8 cellular contexts compared by ENCODE assay signal in the genomic region with DNA sequence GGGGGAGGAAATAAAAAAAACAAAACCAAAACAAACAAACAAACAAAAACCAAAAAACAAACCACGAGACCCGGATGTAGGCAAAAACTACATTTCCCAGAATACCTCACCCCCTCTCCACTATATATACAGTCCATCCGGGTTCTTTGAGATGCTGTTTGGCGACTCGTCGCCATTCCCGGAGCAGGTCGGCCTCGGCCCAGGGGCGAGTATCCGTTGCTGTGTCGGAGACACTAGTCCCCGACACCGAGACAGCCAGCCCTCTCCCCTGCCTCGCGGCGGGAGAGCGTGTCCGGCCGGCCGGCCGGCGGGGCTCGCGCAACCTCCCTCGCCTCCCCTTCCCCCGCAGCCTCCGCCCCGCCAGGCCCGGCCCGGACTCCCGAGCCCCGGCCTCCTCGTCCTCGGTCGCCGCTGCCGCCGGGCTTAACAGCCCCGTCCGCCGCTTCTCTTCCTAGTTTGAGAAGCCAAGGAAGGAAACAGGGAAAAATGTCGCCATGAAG. TPM values are rescaled to one million over a fixed set of nuclear protein-coding genes. Genes with fewer than 3 reads are reported as not detected.
A peak's percentile ranks its signal among the peaks of the same experiment; 100 is the strongest.
DNase-seq lines count a peak whose midpoint lies in the region; ATAC-seq, FAIRE-seq and TF ChIP-seq lines count a peak whose summit lies in the region.

Gene RNF10, plus strand, starts transcription at position 154 of the 500 bp plus-strand sequence. CDS start 456 bp downstream, outside the sequence.

- 0% methylated on average over 15 of the region's 43 CpGs; no CpG with 5 or more reads in 1 of the 2 experiments for WGBS in H1 (ENCODE audit: extremely low coverage in 1 of 2, insufficient coverage in 1 of 2, insufficient read length in 1 of 2, insufficient replicate concordance in 2 of 2, low coverage in 1 of 2, low lambda C conversion rate in 2 of 2, missing lambda C conversion rate in 1 of 2), 2 experiments

- no peak within 1 kb of the TSS for H2BK20ac ChIP-seq in H1 (ENCODE audit: low read length)

- peak within 1 kb of the TSS; percentile 96 for H4K8ac ChIP-seq in H1 (ENCODE audit: extremely low read depth, insufficient read depth, low read length)

- no peak within 1 kb of the TSS for H4K91ac ChIP-seq in H1 (replicated peaks; ENCODE audit: insufficient read length, low read length)

- peak within 1 kb of the TSS; percentile 66; the same call in 1 of the 2 replicates for H3K27ac ChIP-seq in H1 (ENCODE audit: low read depth, low read length)

- H2BK5ac ChIP-seq in H1 (ENCODE audit: low read depth, low read length) = 0 out of 2 replicates have a peak within 1 kb of the TSS, but pooled peaks have one; percentile 20

- H3K36me3 ChIP-seq in H1 (ENCODE audit: control insufficient read depth in 2 of 4, insufficient read depth in 4 of 4, low read length in 3 of 4) = peaks cover 0 to 14% (median under 1%) of the 10 kb centered on the region in 4 experiments; a peak in 1 of 8 replicates

- H2AK5ac ChIP-seq in H1 (ENCODE audit: low read depth, low read length) = no peak within 1 kb of the TSS

- TF ChIP-seq RAD21 in H1 (IDR thresholded peaks at IDR 0.05 in 1 of 2, conservative IDR thresholded peaks at IDR 0.05 in 1 of 2; ENCODE audit: low read depth in 2 of 2, low read length in 2 of 2) = no peak

- TF ChIP-seq EP300 in H1 (IDR thresholded peaks at IDR 0.05; ENCODE audit: borderline replicate concordance in 1 of 2, low read depth in 2 of 2, low read length in 2 of 2) = no peak

- H3K27me3 ChIP-seq in H1 (replicated peaks in 1 of 4; ENCODE audit: control insufficient read depth in 3 of 4, extremely low read depth in 1 of 4, insufficient read depth in 3 of 4, low read length in 3 of 4) = no peaks in the 10 kb centered on the region

- POLR2A ChIA-PET in H1 (lab: Charles Lee; ENCODE audit: partially characterized antibody) = interaction anchor here (0.9 to 7.2 kb wide), 6 partner anchors 38 to 334 kb away, joined by 3 to 78 read pairs (median 4); partner anchors contain the start of genes DYNLL1, POP5 and RPLP0

- peaks cover 22 to 47% of the 10 kb centered on the region in 2 experiments for H3K79me2 ChIP-seq in H1 (ENCODE audit: control insufficient read depth in 1 of 2, insufficient read depth in 2 of 2, low read length in 2 of 2)

- H3K56ac ChIP-seq in H1 (replicated peaks; ENCODE audit: insufficient read length, low read depth, low read length) = peak within 1 kb of the TSS; percentile 56

- no peak for TF ChIP-seq CTCF in H1 (IDR thresholded peaks at IDR 0.05; ENCODE audit: control extremely low read depth in 1 of 3, insufficient read depth in 1 of 3, low read depth in 1 of 3, low read length in 3 of 3)

- CTCF ChIA-PET in H1 (lab: Charles Lee; ENCODE audit: partially characterized antibody) = interaction anchor here (1.4 kb wide), 1 partner anchor 49 kb away, joined by 4 read pairs; no protein-coding TSS in a partner anchor

- H2AFZ ChIP-seq in H1 (ENCODE audit: low read length) = no peak within 1 kb of the TSS; the same call in 1 of the 2 replicates

- no peak within 1 kb of the TSS for H2BK15ac ChIP-seq in H1 (ENCODE audit: low read length)

- peak within 1 kb of the TSS; percentile 73 to 93 (median 88) for H3K9ac ChIP-seq in H1 (replicated peaks in 1 of 4; ENCODE audit: extremely low read depth in 1 of 4, low read depth in 3 of 4, low read length in 3 of 4)

- DNase-seq in CD1c-positive myeloid dendritic cell (ENCODE audit: extremely low spot score) (peak; percentile 96), HT-29 (ENCODE audit: low spot score) (peak; percentile 88), NOMO-1 (lab: John Stamatoyannopoulos, UW; ENCODE audit: unreplicated experiment in 2 of 2) (peak; percentile 64 to 86), H1 (ENCODE audit: low read depth in 1 of 2, low spot score in 2 of 2) (peak; percentile 43 to 80), lung microvascular endothelial cell (ENCODE audit: low read depth in 2 of 2) (peak; percentile 90 to 91)
- DNase-seq in activated CD8-positive, alpha-beta memory T cell treated with anti-CD3 and anti-CD28 coated beads for 4 hours (ENCODE audit: low read depth in 2 of 2) = peak; percentile 36 to 51
- peak in 2 of 3 experiments; percentile 43 to 53 for DNase-seq in stimulated activated CD4-positive, alpha-beta T cell treated with anti-CD3 and anti-CD28 coated beads, TNF-alpha, amount 100 ng/mL, for 4 hours (ENCODE audit: low read depth in 3 of 3)

- H3K4me2 ChIP-seq in H1 (ENCODE audit: insufficient read depth in 1 of 2, low read depth in 2 of 2, low read length in 2 of 2) = peak within 1 kb of the TSS; percentile 73 to 91

- peak within 1 kb of the TSS; percentile 86 to 99 (median 93) for H3K4me3 ChIP-seq in H1 (ENCODE audit: extremely low read depth in 1 of 4, insufficient read depth in 2 of 4, low read depth in 3 of 4, low read length in 4 of 4)

- H3K4ac ChIP-seq in H1 (replicated peaks; ENCODE audit: insufficient read length, low read depth, low read length) = no peak within 1 kb of the TSS

- H2BK120ac ChIP-seq in H1 (replicated peaks; ENCODE audit: low read depth, low read length) = no peak within 1 kb of the TSS

- no peak for FAIRE-seq in H1 (lab: Jason Lieb, UNC)

- peaks cover 3% of the 10 kb centered on the region for H3K23me2 ChIP-seq in H1 (ENCODE audit: low read depth, low read length)

- no peak within 1 kb of the TSS for H2BK12ac ChIP-seq in H1 (ENCODE audit: low read depth, low read length)

- no peak within 1 kb of the TSS for H3K14ac ChIP-seq in H1 (ENCODE audit: insufficient read length)

- ATAC-seq in GM19438 (IDR thresholded peaks at IDR 0.05; ENCODE audit: low read depth, unreplicated experiment) = peak; percentile 51

- peaks cover 11 to 14% of the 10 kb centered on the region in 2 experiments for H4K20me1 ChIP-seq in H1 (replicated peaks in 1 of 2; ENCODE audit: control insufficient read depth in 1 of 2, insufficient read depth in 2 of 2, low read length in 2 of 2)

- peak; percentile 89 for TF ChIP-seq POLR2A in H1 (IDR thresholded peaks at IDR 0.05; ENCODE audit: control extremely low read depth in 1 of 2, low read depth in 2 of 2, low read length in 2 of 2)

- peak within 1 kb of the TSS; percentile 21 for H4K5ac ChIP-seq in H1 (ENCODE audit: insufficient read length, low read depth, low read length)

- H3K4me1 ChIP-seq in H1 (replicated peaks in 1 of 4; ENCODE audit: control insufficient read depth in 3 of 4, insufficient read depth in 4 of 4, low read length in 3 of 4) = peaks cover 5 to 13% (median 7%) of the 10 kb centered on the region in 4 experiments; a peak in 5 of 7 replicates

- H3K9me3 ChIP-seq in H1 (ENCODE audit: insufficient read depth in 2 of 2, low read depth in 1 of 2, low read length in 1 of 2) = no peaks in the 10 kb centered on the region; a peak in 1 of 4 replicates

- peaks cover 4% of the 10 kb centered on the region; the same call in 1 of the 2 replicates for H3K79me1 ChIP-seq in H1 (ENCODE audit: low read depth, low read length)

- no peak within 1 kb of the TSS for H3K23ac ChIP-seq in H1 (ENCODE audit: insufficient read length)

- no peak within 1 kb of the TSS for H3K18ac ChIP-seq in H1 (ENCODE audit: extremely low read depth, low read length)

TF ChIP-seq in H1, 55 proteins besides CTCF, POLR2A, EP300 and RAD21 (continues in another document):
- no peak for TF ChIP-seq SP2 (IDR thresholded peaks at IDR 0.05; ENCODE audit: low read length)
- TF ChIP-seq SIN3A (conservative IDR thresholded peaks at IDR 0.05 in 1 of 2, IDR thresholded peaks at IDR 0.05 in 1 of 2; ENCODE audit: low read depth in 1 of 2, low read length in 2 of 2) = peak; percentile 63 to 73; a peak in 2 of 4 replicates
- TF ChIP-seq TAF7 (optimal IDR thresholded peaks at IDR 0.05; ENCODE audit: borderline replicate concordance, low read depth, low read length) = peak; percentile 73
- TF ChIP-seq SIX5 (IDR thresholded peaks at IDR 0.05; ENCODE audit: low read depth, low read length) = peak; percentile 75
- no peak for TF ChIP-seq JUND (IDR thresholded peaks at IDR 0.05; ENCODE audit: low read length)
- peak; percentile 92 for TF ChIP-seq PHF8 (conservative IDR thresholded peaks at IDR 0.05; ENCODE audit: low read depth, low read length)
- TF ChIP-seq RBBP5 (IDR thresholded peaks at IDR 0.05; ENCODE audit: borderline replicate concordance, low read depth, low read length) = 0 out of 2 replicates have a peak, but pooled peaks have one; percentile 44
- TF ChIP-seq TAF1 (IDR thresholded peaks at IDR 0.05; ENCODE audit: low read depth, low read length) = peak; percentile 81
- no peak for TF ChIP-seq CEBPB (IDR thresholded peaks at IDR 0.05; ENCODE audit: low read depth, low read length)
- TF ChIP-seq POLR2AphosphoS5 (IDR thresholded peaks at IDR 0.05; ENCODE audit: low read depth, low read length) = peak; percentile 82
- TF ChIP-seq SP1 (IDR thresholded peaks at IDR 0.05; ENCODE audit: low read depth, low read length) = peak; percentile 46; the same call in 1 of the 2 replicates
- no peak; the same call in 1 of the 2 replicates for TF ChIP-seq CHD1 (IDR thresholded peaks at IDR 0.05; ENCODE audit: low read depth, low read length)
- peak; percentile 95 for TF ChIP-seq ASH2L (IDR thresholded peaks at IDR 0.05; ENCODE audit: low read length)
- TF ChIP-seq CREB1 (IDR thresholded peaks at IDR 0.05) = peak; percentile 26; the same call in 1 of the 2 replicates
- TF ChIP-seq, protein P1, sequence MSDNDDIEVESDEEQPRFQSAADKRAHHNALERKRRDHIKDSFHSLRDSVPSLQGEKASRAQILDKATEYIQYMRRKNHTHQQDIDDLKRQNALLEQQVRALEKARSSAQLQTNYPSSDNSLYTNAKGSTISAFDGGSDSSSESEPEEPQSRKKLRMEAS (IDR thresholded peaks at IDR 0.05) = no peak
- peak; percentile 82 for TF ChIP-seq KDM4A (IDR thresholded peaks at IDR 0.05; ENCODE audit: low read depth, low read length, severe bottlenecking)
- peak; percentile 96 for TF ChIP-seq TBP (IDR thresholded peaks at IDR 0.05; ENCODE audit: low read depth, low read length)
- TF ChIP-seq SRF (IDR thresholded peaks at IDR 0.05; ENCODE audit: low read depth, low read length) = no peak
- TF ChIP-seq YY1 (IDR thresholded peaks at IDR 0.05; ENCODE audit: low read depth, low read length) = peak; percentile 87
- no peak for TF ChIP-seq NRF1 (IDR thresholded peaks at IDR 0.05; ENCODE audit: low read depth, low read length)

RNA-seq across cellular contexts. Expression of gene RNF10, which starts in this region (rescaled TPM):
- 62.8 and 88.0 TPM in 2 replicates for total RNA-seq in HT-29 (2014; rRNA removed; shearing (Covaris generic))
- 164 and 171 TPM in 2 replicates for total RNA-seq in H1 (2021; fragmentation: NEBNext Ultra II Directional; extraction: Animal tissue kit (Norgen Biotek cat#: 25700))
- 63.0 and 71.6 TPM in 2 replicates for polyA plus RNA-seq in H1 (2011; rRNA removed)
- 93.4 TPM for polyA plus RNA-seq in H1 (2011; cell fraction: cytosol; rRNA removed)
- polyA plus RNA-seq in H1 (2011; cell fraction: nucleus; rRNA removed) = 84.3 TPM
- polyA plus RNA-seq in H1 (2012, experiment 1 of 2) = 165 to 207 TPM (median 178 TPM) in 4 replicates
- 152 TPM for polyA plus RNA-seq in H1 (2012, experiment 2 of 2)
- polyA plus RNA-seq in H1 (2013, experiment 1 of 2) = 136 TPM
- polyA plus RNA-seq in H1 (2013, experiment 2 of 2) = 135 TPM
- 213 and 284 TPM in 2 replicates for polyA minus RNA-seq in H1 (2011; rRNA and poly(A)+ RNA removed)
- 95.7 TPM for polyA minus RNA-seq in H1 (2011; cell fraction: cytosol; rRNA and poly(A)+ RNA removed)
- 96.2 TPM for polyA minus RNA-seq in H1 (2011; cell fraction: nucleus; rRNA and poly(A)+ RNA removed)
- total RNA-seq in lung microvascular endothelial cell = 90.2 and 127 TPM in 2 replicates

Comparison
In these comparisons a context has a peak if more than half of its experiments do, and no peak if none do; other contexts are left out.
1. Peak in every context shown above with its lines: DNase-seq, ATAC-seq, H3K4me3 ChIP-seq and H3K27ac ChIP-seq.
2. DNase-seq: peak in every context shown above with its lines; median percentile 96 in CD1c-positive myeloid dendritic cell; 90 in lung microvascular endothelial cell; 88 in HT-29; 75 in NOMO-1; 62 in H1; 48 in stimulated activated CD4-positive, alpha-beta T cell treated with anti-CD3 and anti-CD28 coated beads, TNF-alpha, amount 100 ng/mL, for 4 hours; 44 in activated CD8-positive, alpha-beta memory T cell treated with anti-CD3 and anti-CD28 coated beads for 4 hours.